Comparison of ENCODE assay signal across 15 cellular contexts in the genomic region with DNA sequence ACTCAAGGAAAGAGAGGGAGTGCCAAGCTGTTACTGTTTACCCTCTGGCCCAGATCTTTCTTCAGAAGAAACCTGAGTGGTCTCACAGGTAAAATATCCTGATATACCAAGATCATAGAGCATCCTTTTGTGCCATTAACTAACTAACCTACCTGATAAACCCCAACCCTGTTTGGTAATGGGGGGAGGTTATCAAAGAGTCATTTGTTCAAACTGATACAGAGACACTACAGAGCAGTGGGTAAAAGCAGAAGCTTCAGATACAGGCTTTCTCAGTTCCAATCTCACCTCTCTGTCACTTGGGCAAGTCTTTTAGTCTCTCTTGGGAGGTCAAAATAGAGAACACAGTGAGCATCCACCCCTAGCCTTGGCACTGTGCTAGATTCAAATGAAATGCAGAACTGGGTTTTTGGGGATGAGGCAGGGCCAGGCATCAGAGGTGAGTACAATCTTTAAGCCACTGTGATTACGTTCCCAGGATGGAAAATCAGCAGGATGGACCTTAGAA. TPM values are rescaled to one million over a fixed set of nuclear protein-coding genes. Genes with fewer than 3 reads are reported as not detected.
"Had no signal": no experiment of that assay in that cellular context is flagged by ENCODE, and none has a peak within 500 bp of the region (broad histone marks: within the 10 kb centered on the region; RNA-seq: fewer than 3 reads in every experiment).

A gene (plus strand): TSS at position 51 of the 508 bp plus-strand sequence. CDS start 1,216 bp downstream, outside the sequence.

RNA-seq across cellular contexts. Expression of the gene that starts here (rescaled TPM):
- total RNA-seq: stomach, subcutaneous adipose tissue, suprapubic skin, temporal lobe, thoracic aorta, thyroid gland, tibial nerve, transverse colon, upper lobe of left lung, upper lobe of right lung, ureter, urinary bladder, uterus, vagina had no signal
- polyA plus RNA-seq: stomach, thymus, urinary bladder had no signal
